ENCODE assay signal across 8 cellular contexts in the genomic region with DNA sequence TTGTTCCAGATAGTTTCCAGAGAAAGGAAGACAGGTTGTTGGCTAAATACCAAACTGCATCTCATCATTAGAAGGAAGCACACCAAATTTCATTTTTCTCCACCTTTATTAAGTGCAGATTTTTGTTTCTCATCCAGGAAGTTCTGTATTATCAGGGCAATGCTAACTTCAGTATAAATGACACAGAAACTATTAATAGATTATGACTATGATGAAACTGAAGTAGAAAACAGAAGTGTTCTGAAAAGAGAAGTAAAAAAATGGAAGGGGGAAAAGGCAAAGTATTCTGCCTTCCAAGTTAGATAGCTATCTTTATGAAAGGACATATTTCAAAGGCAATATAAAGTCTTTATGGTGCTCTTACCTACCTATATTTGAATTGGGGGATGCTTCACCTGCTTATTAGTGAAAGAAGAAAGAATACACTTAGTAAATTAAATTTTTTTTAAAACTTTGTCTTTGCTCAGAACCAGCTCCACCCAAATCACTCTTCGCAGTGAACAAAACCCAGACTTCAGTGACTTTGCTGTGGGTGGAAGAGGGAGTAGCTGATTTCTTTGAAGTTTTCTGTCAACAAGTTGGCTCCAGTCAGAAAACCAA.
A peak's percentile ranks its signal among the peaks of the same experiment; 100 is the strongest.
DNase-seq lines count a peak whose midpoint lies in the region; ATAC-seq and TF ChIP-seq lines count a peak whose summit lies in the region.

No MANE protein-coding gene starts in this region.

- DNase-seq in MG63 (no peak), Caco-2 (no peak), NCI-H2227 treated with DMSO at 0.1 percent for 48 hours (lab: John Stamatoyannopoulos, UW) (no peak)

- peak overlapping the region; percentile 76 for H3K4me3 ChIP-seq in OCI-LY3 (ENCODE audit: low read length)
- H3K4me3 ChIP-seq in mononuclear cell (ENCODE audit: low read length): peak overlapping the region; percentile 25
- H3K4me3 ChIP-seq in MG63: no peak overlapping the region
- H3K4me3 ChIP-seq in Caco-2 (ENCODE audit: low read depth, low read length): no peak overlapping the region

- no peaks in the 10 kb centered on the region for H3K9me3 ChIP-seq in OCI-LY3 (ENCODE audit: insufficient read depth, low read length)
- H3K9me3 ChIP-seq in mononuclear cell (ENCODE audit: low read depth, low read length): no peaks in the 10 kb centered on the region
- no peaks in the 10 kb centered on the region for H3K9me3 ChIP-seq in MG63
- no peaks in the 10 kb centered on the region for H3K9me3 ChIP-seq in Caco-2

- H3K36me3 ChIP-seq in OCI-LY3 (replicated peaks; ENCODE audit: low read depth, low read length): peaks cover 32% of the 10 kb centered on the region
- no peaks in the 10 kb centered on the region for H3K36me3 ChIP-seq in MG63
- H3K36me3 ChIP-seq in Caco-2 (ENCODE audit: control insufficient read depth, insufficient read depth, low read length): no peaks in the 10 kb centered on the region

- ATAC-seq in GM18873 (IDR thresholded peaks at IDR 0.05; ENCODE audit: low FRiP score, unreplicated experiment): peak; percentile 74
- peak; percentile 65 for ATAC-seq in HG02840 (IDR thresholded peaks at IDR 0.05; ENCODE audit: low FRiP score, unreplicated experiment)
- no peak for ATAC-seq in esophagus mucosa

- TF ChIP-seq CTCF in OCI-LY3 (IDR thresholded peaks at IDR 0.05; ENCODE audit: low read depth, low read length) (no peak), Caco-2 (IDR thresholded peaks at IDR 0.05; ENCODE audit: insufficient read depth in 1 of 2, low read depth in 1 of 2, low read length in 1 of 2, severe bottlenecking in 1 of 2, unreplicated experiment in 1 of 2) (no peak)

- no peaks in the 10 kb centered on the region for H4K20me1 ChIP-seq in OCI-LY3 (ENCODE audit: insufficient read depth, low read length)

- peak overlapping the region; percentile 97 for H3K27ac ChIP-seq in OCI-LY3 (ENCODE audit: low read length)

- H3K4me1 ChIP-seq in OCI-LY3 (ENCODE audit: low read length): peaks cover 54% of the 10 kb centered on the region
- peaks cover 39% of the 10 kb centered on the region for H3K4me1 ChIP-seq in mononuclear cell (ENCODE audit: insufficient read depth, low read length)
- H3K4me1 ChIP-seq in Caco-2: no peaks in the 10 kb centered on the region

- H3K27me3 ChIP-seq in OCI-LY3 (ENCODE audit: low read depth, low read length) (no peaks in the 10 kb centered on the region), mononuclear cell (ENCODE audit: insufficient read depth, low read length) (no peaks in the 10 kb centered on the region), MG63 (no peaks in the 10 kb centered on the region), Caco-2 (replicated peaks; ENCODE audit: control insufficient read depth, insufficient read depth, low read length) (no peaks in the 10 kb centered on the region; the same call in 1 of the 2 replicates)

- no peaks in the 10 kb centered on the region for H3K9me3 Mint-ChIP-seq in Caco-2 (ENCODE audit: unreplicated experiment)

- H3K79me2 ChIP-seq in OCI-LY3 (ENCODE audit: low read length): peaks cover 10% of the 10 kb centered on the region; the same call in 1 of the 2 replicates

- H3K4me2 ChIP-seq in OCI-LY3 (ENCODE audit: low read length): peak overlapping the region; percentile 85

- H3K27me3 Mint-ChIP-seq in Caco-2 (ENCODE audit: insufficient read depth, unreplicated experiment): peaks cover 16% of the 10 kb centered on the region

- peak overlapping the region; percentile 46; the same call in 1 of the 2 replicates for H2AFZ ChIP-seq in OCI-LY3 (ENCODE audit: low read depth, low read length)

- no TSS peak for BruUV-seq in Caco-2 (replicated peaks; lab: Mats Ljungman, UMichigan)

- intact Hi-C loops in Caco-2 (cut with micrococcal nuclease; ENCODE audit: unreplicated experiment): no loop called here

- CTCF ChIA-PET in Caco-2 (lab: Charles Lee): interaction anchor here (1.4 kb wide), 1 partner anchor 38 kb away, joined by 3 read pairs; no protein-coding TSS in a partner anchor

- H3K4me1 Mint-ChIP-seq in Caco-2 (ENCODE audit: low read depth, unreplicated experiment): no peaks in the 10 kb centered on the region

- no peaks in the 10 kb centered on the region for H3K36me3 Mint-ChIP-seq in Caco-2 (ENCODE audit: insufficient read depth, unreplicated experiment)

- POLR2A ChIA-PET in Caco-2 (lab: Charles Lee): no interaction called here

- H3K27ac Mint-ChIP-seq in Caco-2 (ENCODE audit: unreplicated experiment): no peak overlapping the region

- peak overlapping the region; percentile 87 for H3K9ac ChIP-seq in OCI-LY3 (ENCODE audit: low read length)

- no peak overlapping the region for H3K4me3 Mint-ChIP-seq in Caco-2 (ENCODE audit: unreplicated experiment)

Comparison
In these comparisons a context has a peak if more than half of its experiments do, and no peak if none do; other contexts are left out.
1. H3K4me3 ChIP-seq: peak in OCI-LY3 (single experiment) and mononuclear cell (single experiment); none in MG63 (single experiment) and Caco-2 (single experiment).